21 cellular contexts compared by ENCODE assay signal in genomic region chr3:53051929-53052328, GRCh38.
"Had no signal": no experiment of that assay in that cellular context is flagged by ENCODE, and none has a peak within 500 bp of the region (broad histone marks: within the 10 kb centered on the region; RNA-seq: fewer than 3 reads in every experiment).

No MANE protein-coding gene starts in this region.

- H3K27me3 Mint-ChIP-seq: activated naive CD8-positive, alpha-beta T cell treated with anti-CD3 and anti-CD28 coated beads, Interleukin-2, amount 50 U/mL, for 24 hours; activated T-helper 17 cell treated with anti-CD3 and anti-CD28 coated beads, Interleukin-2, amount 50 U/mL, for 72 hours; effector memory CD8-positive, alpha-beta T cell had no signal

- H3K4me3 Mint-ChIP-seq: activated naive CD4-positive, alpha-beta T cell treated with anti-CD3 and anti-CD28 coated beads for 36 hours; activated naive CD8-positive, alpha-beta T cell treated with anti-CD3 and anti-CD28 coated beads, Interleukin-2, amount 50 U/mL, for 24 hours; activated T-helper 17 cell treated with anti-CD3 and anti-CD28 coated beads, Interleukin-2, amount 50 U/mL, for 72 hours; effector memory CD8-positive, alpha-beta T cell; natural killer cell had no signal

- H3K27me3 ChIP-seq: breast epithelium, suprapubic skin had no signal

- H3K27ac ChIP-seq: breast epithelium, epithelial cell of prostate, left ventricle myocardium inferior, prostate gland, skin epidermis, suprapubic skin had no signal

- H3K27ac Mint-ChIP-seq: activated naive CD4-positive, alpha-beta T cell treated with anti-CD3 and anti-CD28 coated beads for 36 hours; activated naive CD8-positive, alpha-beta T cell treated with anti-CD3 and anti-CD28 coated beads, Interleukin-2, amount 50 U/mL, for 24 hours; natural killer cell had no signal

- ATAC-seq: activated CD4-positive, CD25-positive, alpha-beta regulatory T cell treated with anti-CD3 and anti-CD28 coated beads, Interleukin-2, amount 50 U/mL, for 24 hours; activated naive CD8-positive, alpha-beta T cell treated with anti-CD3 and anti-CD28 coated beads, Interleukin-2, amount 50 U/mL, for 24 hours; activated T-helper 17 cell treated with anti-CD3 and anti-CD28 coated beads, Interleukin-2, amount 50 U/mL, for 72 hours; effector memory CD8-positive, alpha-beta T cell; natural killer cell; right cardiac atrium had no signal

- H3K36me3 ChIP-seq: breast epithelium, left ventricle myocardium inferior, prostate gland, suprapubic skin had no signal

- H3K9me3 ChIP-seq: breast epithelium, left ventricle myocardium inferior, prostate gland, suprapubic skin had no signal

- H3K4me3 ChIP-seq: breast epithelium, left ventricle myocardium inferior, prostate gland, skin epidermis, suprapubic skin had no signal

- H3K9me3 Mint-ChIP-seq: activated naive CD4-positive, alpha-beta T cell treated with anti-CD3 and anti-CD28 coated beads for 36 hours; activated naive CD8-positive, alpha-beta T cell treated with anti-CD3 and anti-CD28 coated beads, Interleukin-2, amount 50 U/mL, for 24 hours; activated T-helper 17 cell treated with anti-CD3 and anti-CD28 coated beads, Interleukin-2, amount 50 U/mL, for 72 hours; effector memory CD8-positive, alpha-beta T cell; natural killer cell had no signal

- DNase-seq: activated CD4-positive, alpha-beta T cell treated with anti-CD3 and anti-CD28 coated beads, Interleukin-2, amount 50 U/mL, for 4 hours; activated naive CD4-positive, alpha-beta T cell treated with anti-CD3 and anti-CD28 coated beads for 36 hours; activated naive CD8-positive, alpha-beta T cell treated with anti-CD3 and anti-CD28 coated beads, Interleukin-2, amount 50 U/mL, for 24 hours; aorta; dermis blood vessel endothelial cell; effector memory CD8-positive, alpha-beta T cell; left ventricle myocardium inferior; natural killer cell; occipital lobe; right cardiac atrium; stimulated activated CD4-positive, alpha-beta T cell treated with anti-CD3 and anti-CD28 coated beads, Interleukin-4, amount 100 ng/mL, for 24 hours; stimulated activated naive CD4-positive, alpha-beta T cell treated with Interleukin-2 at 50 U/mL for 16 hours; T-helper 9 cell; trophoblast cell had no signal

- H3K4me1 ChIP-seq: breast epithelium, prostate gland had no signal

- H3K36me3 Mint-ChIP-seq: natural killer cell had no signal
